8 cellular contexts compared by ENCODE assay signal in genomic region chrX:107630031-107630689, GRCh38. TPM values are rescaled to one million over a fixed set of nuclear protein-coding genes. Genes with fewer than 3 reads are reported as not detected.
DNase-seq lines count a peak whose midpoint lies in the region; ATAC-seq, FAIRE-seq and TF ChIP-seq lines count a peak whose summit lies in the region.

No MANE protein-coding gene starts in this region.

- H3K4me2 ChIP-seq in H1 (ENCODE audit: insufficient read depth in 1 of 2, low read depth in 2 of 2, low read length in 2 of 2), result peak overlapping the region; percentile 67 to 68

- H2BK12ac ChIP-seq in H1 (ENCODE audit: low read depth, low read length), result no peak overlapping the region

- H3K4me1 ChIP-seq in H1 (replicated peaks in 1 of 4; ENCODE audit: control insufficient read depth in 3 of 4, insufficient read depth in 4 of 4, low read length in 3 of 4), result no peaks in the 10 kb centered on the region; a peak in 1 of 7 replicates

- no peak overlapping the region for H2BK5ac ChIP-seq in H1 (ENCODE audit: low read depth, low read length)

- no peak overlapping the region for H3K18ac ChIP-seq in H1 (ENCODE audit: extremely low read depth, low read length)

- no peak overlapping the region for H2BK20ac ChIP-seq in H1 (ENCODE audit: low read length)

- 13% methylated on average over 3 of the region's 3 CpGs; no CpG with 5 or more reads in 1 of the 2 experiments for WGBS in H1 (ENCODE audit: extremely low coverage in 1 of 2, insufficient coverage in 1 of 2, insufficient read length in 1 of 2, insufficient replicate concordance in 2 of 2, low coverage in 1 of 2, low lambda C conversion rate in 2 of 2, missing lambda C conversion rate in 1 of 2), 2 experiments

- H3K9ac ChIP-seq in H1 (replicated peaks in 1 of 4; ENCODE audit: extremely low read depth in 1 of 4, low read depth in 3 of 4, low read length in 3 of 4), result peak overlapping the region in 2 of 4 experiments; percentile 13 to 37; a peak in 3 of 7 replicates

- H2BK120ac ChIP-seq in H1 (replicated peaks; ENCODE audit: low read depth, low read length), result no peak overlapping the region

- H2AFZ ChIP-seq in H1 (ENCODE audit: low read length), result no peak overlapping the region

- TF ChIP-seq CTCF in H1 (IDR thresholded peaks at IDR 0.05; ENCODE audit: control extremely low read depth in 1 of 3, insufficient read depth in 1 of 3, low read depth in 1 of 3, low read length in 3 of 3), result no peak
- TF ChIP-seq CTCF in osteocyte (IDR thresholded peaks at IDR 0.05), result no peak

- no peak for TF ChIP-seq RAD21 in H1 (IDR thresholded peaks at IDR 0.05 in 1 of 2, conservative IDR thresholded peaks at IDR 0.05 in 1 of 2; ENCODE audit: low read depth in 2 of 2, low read length in 2 of 2)

- peak overlapping the region; percentile 90 for H3K4me3 Mint-ChIP-seq in T-helper 2 cell treated with Interferon-gamma antibody and Interleukin-4, amounts not matched to agents 5 μg/mL and 100 μg/mL, for 36 hours
- peak overlapping the region; percentile 85 for H3K4me3 Mint-ChIP-seq in osteocyte (ENCODE audit: unreplicated experiment)

- H2AK5ac ChIP-seq in H1 (ENCODE audit: low read depth, low read length), result no peak overlapping the region

- ATAC-seq in HG03025 (IDR thresholded peaks at IDR 0.05; ENCODE audit: low FRiP score, unreplicated experiment), result no peak
- ATAC-seq in GM21723 (IDR thresholded peaks at IDR 0.05; ENCODE audit: unreplicated experiment), result no peak

- no peak overlapping the region for H3K27ac Mint-ChIP-seq in T-helper 2 cell treated with Interferon-gamma antibody and Interleukin-4, amounts not matched to agents 5 μg/mL and 100 μg/mL, for 36 hours
- no peak overlapping the region for H3K27ac Mint-ChIP-seq in osteocyte (ENCODE audit: unreplicated experiment)

- no peaks in the 10 kb centered on the region for H3K27me3 ChIP-seq in H1 (replicated peaks in 1 of 4; ENCODE audit: control insufficient read depth in 3 of 4, extremely low read depth in 1 of 4, insufficient read depth in 3 of 4, low read length in 3 of 4)

- peaks cover 0 to 60% of the 10 kb centered on the region in 2 experiments; a peak in 3 of 4 replicates for H3K79me2 ChIP-seq in H1 (ENCODE audit: control insufficient read depth in 1 of 2, insufficient read depth in 2 of 2, low read length in 2 of 2)

- no peak overlapping the region for H3K27ac ChIP-seq in H1 (ENCODE audit: low read depth, low read length)

- no peak overlapping the region for H4K8ac ChIP-seq in H1 (ENCODE audit: extremely low read depth, insufficient read depth, low read length)

- POLR2A ChIA-PET in H1 (lab: Charles Lee; ENCODE audit: partially characterized antibody), result interaction anchor here (0.6 to 1.4 kb wide), 4 partner anchors 11 to 588 kb away, joined by 3 to 4 read pairs (median 3); no protein-coding TSS in a partner anchor

- H3K4me1 Mint-ChIP-seq in T-helper 2 cell treated with Interferon-gamma antibody and Interleukin-4, amounts not matched to agents 5 μg/mL and 100 μg/mL, for 36 hours (ENCODE audit: low read depth), result peaks cover 20% of the 10 kb centered on the region
- H3K4me1 Mint-ChIP-seq in osteocyte (ENCODE audit: unreplicated experiment), result peaks cover 15% of the 10 kb centered on the region

- peaks cover 2% of the 10 kb centered on the region; the same call in 1 of the 2 replicates for H3K23me2 ChIP-seq in H1 (ENCODE audit: low read depth, low read length)

- no peak overlapping the region for H3K4ac ChIP-seq in H1 (replicated peaks; ENCODE audit: insufficient read length, low read depth, low read length)

- H3K4me3 ChIP-seq in H1 (ENCODE audit: extremely low read depth in 1 of 4, insufficient read depth in 2 of 4, low read depth in 3 of 4, low read length in 4 of 4), result peak overlapping the region; percentile 74 to 94 (median 87)

- no peaks in the 10 kb centered on the region for H3K9me3 Mint-ChIP-seq in T-helper 2 cell treated with Interferon-gamma antibody and Interleukin-4, amounts not matched to agents 5 μg/mL and 100 μg/mL, for 36 hours
- no peaks in the 10 kb centered on the region for H3K9me3 Mint-ChIP-seq in osteocyte (ENCODE audit: unreplicated experiment)

- FAIRE-seq in H1 (lab: Jason Lieb, UNC), result no peak

- no peak for TF ChIP-seq POLR2A in H1 (IDR thresholded peaks at IDR 0.05; ENCODE audit: control extremely low read depth in 1 of 2, low read depth in 2 of 2, low read length in 2 of 2)

- H3K36me3 ChIP-seq in H1 (ENCODE audit: control insufficient read depth in 2 of 4, insufficient read depth in 4 of 4, low read length in 3 of 4), result no peaks in the 10 kb centered on the region; a peak in 1 of 8 replicates

- H3K36me3 Mint-ChIP-seq in T-helper 2 cell treated with Interferon-gamma antibody and Interleukin-4, amounts not matched to agents 5 μg/mL and 100 μg/mL, for 36 hours (ENCODE audit: low read depth), result no peaks in the 10 kb centered on the region
- H3K36me3 Mint-ChIP-seq in osteocyte (ENCODE audit: unreplicated experiment), result no peaks in the 10 kb centered on the region

- H3K27me3 Mint-ChIP-seq in T-helper 2 cell treated with Interferon-gamma antibody and Interleukin-4, amounts not matched to agents 5 μg/mL and 100 μg/mL, for 36 hours (ENCODE audit: low read depth), result no peaks in the 10 kb centered on the region
- no peaks in the 10 kb centered on the region for H3K27me3 Mint-ChIP-seq in osteocyte (ENCODE audit: unreplicated experiment)

- H3K23ac ChIP-seq in H1 (ENCODE audit: insufficient read length), result no peak overlapping the region

- no peaks in the 10 kb centered on the region for H3K9me3 ChIP-seq in H1 (ENCODE audit: insufficient read depth in 2 of 2, low read depth in 1 of 2, low read length in 1 of 2)

- no peak overlapping the region for H3K56ac ChIP-seq in H1 (replicated peaks; ENCODE audit: insufficient read length, low read depth, low read length)

- no peak overlapping the region for H2BK15ac ChIP-seq in H1 (ENCODE audit: low read length)

- DNase-seq in T-helper 2 cell treated with Interferon-gamma antibody and Interleukin-4, amounts not matched to agents 5 μg/mL and 100 μg/mL, for 36 hours (ENCODE audit: low spot score), result no peak
- DNase-seq in T-helper 2 cell, result no peak
- DNase-seq in NCI-H526 treated with DMSO at 0.1 percent for 48 hours (lab: John Stamatoyannopoulos, UW), result peak; percentile 7
- no peak for DNase-seq in H1 (ENCODE audit: low read depth in 1 of 2, low spot score in 2 of 2)
- no peak for DNase-seq in osteocyte (ENCODE audit: extremely low spot score, unreplicated experiment)
- DNase-seq in SIG-M5 treated with dmso at 0.1 percent for 504 hours (lab: John Stamatoyannopoulos, UW; ENCODE audit: unreplicated experiment), result no peak

- H3K14ac ChIP-seq in H1 (ENCODE audit: insufficient read length), result no peak overlapping the region

- H3K79me1 ChIP-seq in H1 (ENCODE audit: low read depth, low read length), result no peaks in the 10 kb centered on the region

- no peak for TF ChIP-seq EP300 in H1 (IDR thresholded peaks at IDR 0.05; ENCODE audit: borderline replicate concordance in 1 of 2, low read depth in 2 of 2, low read length in 2 of 2)

- peaks cover 0 to 5% of the 10 kb centered on the region in 2 experiments for H4K20me1 ChIP-seq in H1 (replicated peaks in 1 of 2; ENCODE audit: control insufficient read depth in 1 of 2, insufficient read depth in 2 of 2, low read length in 2 of 2)

- CTCF ChIA-PET in H1 (lab: Charles Lee; ENCODE audit: partially characterized antibody), result interaction anchor here (0.9 to 2.4 kb wide), 5 partner anchors 88 to 147 kb away, joined by 3 to 11 read pairs (median 4); partner anchors contain the start of gene NCBP2L

- no peak overlapping the region for H4K91ac ChIP-seq in H1 (replicated peaks; ENCODE audit: insufficient read length, low read length)

- H4K5ac ChIP-seq in H1 (ENCODE audit: insufficient read length, low read depth, low read length), result no peak overlapping the region

TF ChIP-seq in H1, 55 proteins besides CTCF, POLR2A, EP300 and RAD21:
- TF ChIP-seq HDAC2 (IDR thresholded peaks at IDR 0.05; ENCODE audit: borderline replicate concordance in 1 of 2, low read depth in 2 of 2, low read length in 2 of 2) (no peak), POU5F1 (IDR thresholded peaks at IDR 0.05; ENCODE audit: low read depth, low read length) (0 out of 2 replicates have a peak, but pooled peaks have one; percentile 26)

RNA-seq across cellular contexts. Expression of gene PRPS1, which starts 1.9 kb away (rescaled TPM):
- total RNA-seq in H1 (2021; fragmentation: NEBNext Ultra II Directional; extraction: Animal tissue kit (Norgen Biotek cat#: 25700)), result 102 and 110 TPM in 2 replicates
- polyA plus RNA-seq in H1 (2011; rRNA removed), result 66.0 and 90.1 TPM in 2 replicates
- 108 TPM for polyA plus RNA-seq in H1 (2011; cell fraction: cytosol; rRNA removed)
- 42.1 TPM for polyA plus RNA-seq in H1 (2011; cell fraction: nucleus; rRNA removed)
- 93.3 to 109 TPM (median 95.0 TPM) in 4 replicates for polyA plus RNA-seq in H1 (2012, experiment 1 of 2)
- 25.6 TPM for polyA plus RNA-seq in H1 (2012, experiment 2 of 2)
- 55.8 TPM for polyA plus RNA-seq in H1 (2013, experiment 1 of 2)
- polyA plus RNA-seq in H1 (2013, experiment 2 of 2), result 56.2 TPM
- 117 and 139 TPM in 2 replicates for polyA minus RNA-seq in H1 (2011; rRNA and poly(A)+ RNA removed)
- polyA minus RNA-seq in H1 (2011; cell fraction: cytosol; rRNA and poly(A)+ RNA removed), result 55.6 TPM
- polyA minus RNA-seq in H1 (2011; cell fraction: nucleus; rRNA and poly(A)+ RNA removed), result 30.7 TPM
- 26.0 and 27.6 TPM in 2 replicates for total RNA-seq in osteocyte
